In the genomic region with DNA sequence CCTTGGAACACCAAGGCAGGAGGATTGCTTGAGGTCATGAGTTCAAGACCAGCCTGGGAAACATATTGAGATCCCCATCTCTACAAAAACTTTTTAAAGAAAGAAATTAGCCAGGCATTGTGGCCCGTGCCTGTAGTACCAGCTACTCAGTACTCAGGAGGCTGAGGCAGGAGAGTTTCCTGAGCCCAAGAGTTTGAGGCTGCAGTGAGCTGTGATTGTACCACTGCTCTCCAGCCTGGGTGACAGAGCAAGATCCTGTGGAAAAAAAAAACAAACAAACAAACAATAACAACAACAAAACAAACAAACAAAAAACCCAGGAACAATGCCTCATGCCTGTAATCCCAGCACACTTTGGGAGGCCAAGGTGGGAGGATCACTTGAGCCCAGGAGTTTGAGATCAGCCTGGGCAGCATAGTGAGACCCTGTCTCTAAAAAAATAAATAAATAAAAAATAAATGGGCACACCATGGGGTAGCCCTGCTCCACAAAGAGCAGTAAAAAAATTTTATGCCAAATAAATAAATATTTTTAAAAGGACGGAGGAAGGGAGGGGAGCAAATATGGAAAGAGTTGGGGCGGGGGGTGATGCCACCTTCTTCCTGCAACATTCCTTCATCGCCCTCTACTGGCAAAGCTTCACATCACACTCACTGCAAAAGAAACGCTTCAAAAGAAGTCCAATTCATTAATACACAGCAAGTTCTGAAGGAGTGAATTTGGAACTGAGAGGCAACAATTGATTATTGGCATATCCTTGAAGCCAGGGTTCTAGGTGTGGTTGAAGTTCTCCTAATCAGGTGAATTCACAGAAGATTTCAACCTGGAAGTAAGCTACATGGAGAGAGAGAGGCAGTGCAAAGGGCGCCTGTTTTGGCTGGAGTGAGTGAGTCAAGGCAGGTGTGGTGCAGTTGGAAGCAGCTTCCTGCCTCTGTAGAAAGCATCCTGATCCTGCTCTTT, we compare ENCODE assay signal across 9 cellular contexts. TPM values are rescaled to one million over a fixed set of nuclear protein-coding genes. Genes with fewer than 3 reads are reported as not detected.
A peak's percentile ranks its signal among the peaks of the same experiment; 100 is the strongest.
DNase-seq lines count a peak whose midpoint lies in the region; ATAC-seq and TF ChIP-seq lines count a peak whose summit lies in the region.
"Had no signal": no experiment of that assay in that cellular context is flagged by ENCODE, and none has a peak within 500 bp of the region (broad histone marks: within the 10 kb centered on the region; RNA-seq: fewer than 3 reads in every experiment).

No MANE protein-coding gene starts in this region.

- no peaks in the 10 kb centered on the region for H3K4me1 ChIP-seq in cardiac muscle cell (ENCODE audit: low read depth)

- no peaks in the 10 kb centered on the region for H3K27me3 Mint-ChIP-seq in T-helper 17 cell
- H3K27me3 Mint-ChIP-seq: stimulated activated naive CD8-positive, alpha-beta T cell treated with anti-CD3 and anti-CD28 coated beads, Interleukin-15, Interleukin-2, amounts not matched to agents 100 ng/mL and 50 ng/mL, for 24 hours had no signal

- peak; percentile 60 to 78 for DNase-seq in cardiac muscle cell (ENCODE audit: low read depth in 1 of 2, low spot score in 1 of 2)
- no peak for DNase-seq in Right ventricle myocardium inferior (ENCODE audit: missing footprints)
- DNase-seq in LHCN-M2 (ENCODE audit: low read depth) = peak; percentile 45
- peak; percentile 40 to 58 (median 41) for DNase-seq in T-helper 17 cell
- peak in 36 of 56 donors; percentile 2 to 78 (median 25) for DNase-seq in amygdala (lab: John Stamatoyannopoulos, UW)
- DNase-seq in hippocampal formation (lab: John Stamatoyannopoulos, UW) = peak; percentile 21 to 45
- peak; percentile 59 for DNase-seq in stimulated activated CD4-positive, alpha-beta T cell treated with anti-CD3 and anti-CD28 coated beads, Interleukin-12 subunit alpha, Interleukin-12 subunit beta, amount 100 ng/mL, for 4 hours

- TF ChIP-seq CTCF in cardiac muscle cell (IDR thresholded peaks at IDR 0.05; ENCODE audit: low read depth, low read length) = peak; percentile 91

- no peak overlapping the region for H3K4me3 ChIP-seq in cardiac muscle cell

- H3K4me3 Mint-ChIP-seq in T-helper 17 cell = no peak overlapping the region
- H3K4me3 Mint-ChIP-seq: stimulated activated naive CD8-positive, alpha-beta T cell treated with anti-CD3 and anti-CD28 coated beads, Interleukin-15, Interleukin-2, amounts not matched to agents 100 ng/mL and 50 ng/mL, for 24 hours had no signal

- H3K27me3 ChIP-seq in cardiac muscle cell = no peaks in the 10 kb centered on the region

- peaks cover 11% of the 10 kb centered on the region for H3K4me1 Mint-ChIP-seq in T-helper 17 cell

- H3K9me3 ChIP-seq in cardiac muscle cell (ENCODE audit: low read depth) (no peaks in the 10 kb centered on the region), T-helper 17 cell (ENCODE audit: control insufficient read depth, low read length, poor library complexity, severe bottlenecking) (no peaks in the 10 kb centered on the region)

- H3K27ac ChIP-seq in cardiac muscle cell = no peak overlapping the region

- ATAC-seq in Right ventricle myocardium inferior (no peak), T-helper 17 cell (peak; percentile 81), HG02938 (IDR thresholded peaks at IDR 0.05; ENCODE audit: unreplicated experiment) (no peak)

- no peaks in the 10 kb centered on the region for H3K36me3 Mint-ChIP-seq in T-helper 17 cell (ENCODE audit: low read depth)

- H3K27ac Mint-ChIP-seq in T-helper 17 cell = peak overlapping the region; percentile 74
- H3K27ac Mint-ChIP-seq: stimulated activated naive CD8-positive, alpha-beta T cell treated with anti-CD3 and anti-CD28 coated beads, Interleukin-15, Interleukin-2, amounts not matched to agents 100 ng/mL and 50 ng/mL, for 24 hours had no signal

- intact Hi-C loops in Right ventricle myocardium inferior (cut with DNase I) = loop anchor here (10.0 kb wide), 2 partner anchors 345 to 435 kb away; partner anchors contain the start of gene ARL1

- H3K36me3 ChIP-seq in cardiac muscle cell = no peaks in the 10 kb centered on the region

RNA-seq across cellular contexts. Expression of gene GNPTAB, which starts 8.8 kb away (rescaled TPM):
- total RNA-seq in cardiac muscle cell (4.7 and 6.2 TPM in 2 replicates), Right ventricle myocardium inferior (56.2 TPM), LHCN-M2 (2014; rRNA removed) (16.5 and 18.0 TPM in 2 replicates), T-helper 17 cell (10 to 100 TPM; 38.1 to 41.2 TPM)
- polyA plus RNA-seq in cardiac muscle cell = 4.0 and 8.6 TPM in 2 replicates
- 7.3 TPM for polyA plus RNA-seq in LHCN-M2 (2012)

RNA-seq across cellular contexts. Expression of gene DRAM1, which starts 37.8 kb away (rescaled TPM):
- total RNA-seq in cardiac muscle cell (0.04 and 0.06 TPM in 2 replicates), Right ventricle myocardium inferior (6.2 TPM), LHCN-M2 (2014; rRNA removed) (7.7 and 10.4 TPM in 2 replicates), T-helper 17 cell (1 to 10 TPM; 1.8 to 3.1 TPM)
- polyA plus RNA-seq in cardiac muscle cell = 0.16 and 0.56 TPM in 2 replicates
- polyA plus RNA-seq in LHCN-M2 (2012) = 12.8 TPM
